ENCODE assay signal across 12 cellular contexts in genomic region chr3:16102905-16103364, GRCh38.
DNase-seq lines count a peak whose midpoint lies in the region; ATAC-seq lines count a peak whose summit lies in the region.
"Had no signal": no experiment of that assay in that cellular context is flagged by ENCODE, and none has a peak within 500 bp of the region (broad histone marks: within the 10 kb centered on the region; RNA-seq: fewer than 3 reads in every experiment).

No MANE protein-coding gene starts in this region.

- H3K4me1 ChIP-seq in skeletal muscle satellite cell (ENCODE audit: control insufficient read depth, insufficient read depth, low read length): peaks cover 20% of the 10 kb centered on the region

- ATAC-seq in activated T-helper 17 cell treated with anti-CD3 and anti-CD28 coated beads, Interleukin-2, amount 50 U/mL, for 72 hours (replicated peaks): peak; percentile 18
- ATAC-seq in HG03571 (IDR thresholded peaks at IDR 0.05; ENCODE audit: unreplicated experiment) (no peak), esophagus mucosa (no peak)

- peak overlapping the region; percentile 5 for H3K27ac Mint-ChIP-seq in activated T-helper 17 cell treated with anti-CD3 and anti-CD28 coated beads, Interleukin-2, amount 50 U/mL, for 72 hours
- H3K27ac Mint-ChIP-seq: naive B cell; T-helper 2 cell treated with Interferon-gamma antibody and Interleukin-4, amounts not matched to agents 5 μg/mL and 100 μg/mL, for 36 hours had no signal

- H3K9me3 ChIP-seq in skeletal muscle satellite cell (replicated peaks; ENCODE audit: low read length): peaks cover 3% of the 10 kb centered on the region

- peak overlapping the region; percentile 31 for H3K9ac ChIP-seq in skeletal muscle satellite cell (ENCODE audit: low read depth, low read length)

- peaks cover 11% of the 10 kb centered on the region for H3K4me1 Mint-ChIP-seq in activated T-helper 17 cell treated with anti-CD3 and anti-CD28 coated beads, Interleukin-2, amount 50 U/mL, for 72 hours
- H3K4me1 Mint-ChIP-seq: naive B cell had no signal

- H3K36me3 ChIP-seq in skeletal muscle satellite cell (ENCODE audit: insufficient read depth, low read length): no peaks in the 10 kb centered on the region

- DNase-seq in Daoy (ENCODE audit: low read depth) (peak; percentile 19), glomerular visceral epithelial cell (ENCODE audit: extremely low spot score) (peak; percentile 76), NCI-H1105 (lab: John Stamatoyannopoulos, UW) (no peak), SIG-M5 (lab: John Stamatoyannopoulos, UW) (no peak)
- DNase-seq: DMS79, naive B cell had no signal

- H3K4me2 ChIP-seq in skeletal muscle satellite cell (ENCODE audit: low read length): peak overlapping the region; percentile 34

- no peak overlapping the region for H3K4me3 ChIP-seq in skeletal muscle satellite cell (ENCODE audit: low read length)

- no peak overlapping the region for H3K4me3 Mint-ChIP-seq in activated T-helper 17 cell treated with anti-CD3 and anti-CD28 coated beads, Interleukin-2, amount 50 U/mL, for 72 hours
- H3K4me3 Mint-ChIP-seq: brain; naive B cell; T-helper 2 cell treated with Interferon-gamma antibody and Interleukin-4, amounts not matched to agents 5 μg/mL and 100 μg/mL, for 36 hours had no signal

- no peaks in the 10 kb centered on the region for H3K27me3 ChIP-seq in skeletal muscle satellite cell (ENCODE audit: control insufficient read depth, insufficient read depth, low read length)

- peaks cover 17% of the 10 kb centered on the region for H3K27me3 Mint-ChIP-seq in activated T-helper 17 cell treated with anti-CD3 and anti-CD28 coated beads, Interleukin-2, amount 50 U/mL, for 72 hours
- H3K27me3 Mint-ChIP-seq: brain had no signal

- peaks cover 10% of the 10 kb centered on the region for H3K9me3 Mint-ChIP-seq in activated T-helper 17 cell treated with anti-CD3 and anti-CD28 coated beads, Interleukin-2, amount 50 U/mL, for 72 hours
- H3K9me3 Mint-ChIP-seq: T-helper 2 cell treated with Interferon-gamma antibody and Interleukin-4, amounts not matched to agents 5 μg/mL and 100 μg/mL, for 36 hours had no signal

- no peaks in the 10 kb centered on the region for H3K36me3 Mint-ChIP-seq in activated T-helper 17 cell treated with anti-CD3 and anti-CD28 coated beads, Interleukin-2, amount 50 U/mL, for 72 hours (ENCODE audit: low read depth)

Comparison
In these comparisons a context has a peak if more than half of its experiments do, and no peak if none do; other contexts are left out.
1. DNase-seq: peak in Daoy (single experiment) and glomerular visceral epithelial cell (single experiment); none in NCI-H1105 (single experiment) and SIG-M5 (single experiment).